ENCODE assay signal across 8 cellular contexts in genomic region chr14:44960646-44961045, GRCh38. TPM values are rescaled to one million over a fixed set of nuclear protein-coding genes. Genes with fewer than 3 reads are reported as not detected.
DNase-seq lines count a peak whose midpoint lies in the region; ATAC-seq and TF ChIP-seq lines count a peak whose summit lies in the region.

No MANE protein-coding gene starts in this region.

- H3K27ac ChIP-seq in RWPE1, result peak overlapping the region; percentile 92; the same call in 1 of the 2 replicates
- peak overlapping the region; percentile 67 for H3K27ac ChIP-seq in foreskin keratinocyte
- H3K27ac ChIP-seq in sigmoid colon, result peak overlapping the region; percentile 91 to 94 (median 92)

- H3K36me3 ChIP-seq in sigmoid colon, result no peaks in the 10 kb centered on the region

- CTCF ChIA-PET in RWPE1 (lab: Yijun Ruan, JAX), result no interaction called here

- in situ Hi-C loops in KBM-7 (cut with MboI; ENCODE audit: low pct_unique_long_range_greater_than_20kb, low sequenced_read_pairs), result no loop called here

- WGBS in sigmoid colon, 2 donors, result 3% methylated on average over 3 of the region's 3 CpGs

- no peaks in the 10 kb centered on the region for H3K9me3 ChIP-seq in sigmoid colon

- H3K27me3 ChIP-seq in foreskin keratinocyte (no peaks in the 10 kb centered on the region), sigmoid colon (no peaks in the 10 kb centered on the region)

- H3K4me3 ChIP-seq in GM12865 (ENCODE audit: low read depth, low read length) (peak overlapping the region; percentile 81), sigmoid colon (peak overlapping the region; percentile 59 to 86 (median 72))

- intact Hi-C loops in sigmoid colon (cut with DNase I), result loop anchor here (1.0 to 5.0 kb wide), 3 partner anchors 48 to 174 kb away; partner anchors contain the start of gene FKBP3

- POLR2A ChIA-PET in RWPE1 (lab: Yijun Ruan, JAX; ENCODE audit: low non-redundant PET), result interaction anchor here (0.6 kb wide), 1 partner anchor 296 kb away, joined by 4 read pairs; no protein-coding TSS in a partner anchor

- TF ChIP-seq POLR2A in sigmoid colon (IDR thresholded peaks at IDR 0.05), result no peak

- H3K4me1 ChIP-seq in foreskin keratinocyte, result peaks cover 18% of the 10 kb centered on the region
- peaks cover 0 to 56% (median 45%) of the 10 kb centered on the region in 4 donors for H3K4me1 ChIP-seq in sigmoid colon

- ATAC-seq in foreskin keratinocyte, result no peak

- TF ChIP-seq CTCF in GM12865 (IDR thresholded peaks at IDR 0.05; ENCODE audit: insufficient read depth, low read depth, low read length, missing control alignments) (no peak), RWPE1 (conservative IDR thresholded peaks at IDR 0.05; ENCODE audit: low read depth) (no peak), foreskin keratinocyte (conservative IDR thresholded peaks at IDR 0.05) (no peak), sigmoid colon (IDR thresholded peaks at IDR 0.05) (no peak)

- no peak for TF ChIP-seq EP300 in sigmoid colon (IDR thresholded peaks at IDR 0.05)

- DNase-seq in GM12865 (ENCODE audit: low read depth) (no peak), RWPE1 (ENCODE audit: low spot score) (no peak), foreskin keratinocyte (no peak), sigmoid colon (no peak), SK-N-DZ (ENCODE audit: low spot score) (no peak), NCI-H748 (lab: John Stamatoyannopoulos, UW; ENCODE audit: unreplicated experiment) (no peak), KBM-7 (no peak), anterior cingulate cortex (lab: John Stamatoyannopoulos, UW) (no peak)

RNA-seq across cellular contexts. Expression of gene KLHL28, which starts 1.1 kb away (rescaled TPM):
- total RNA-seq in foreskin keratinocyte (5.4 and 6.4 TPM in 2 replicates), sigmoid colon (10 to 100 TPM in 2 of 4 donors, 1 to 10 TPM in 2; 9.0 to 16.5 (median 11.3) TPM)
- polyA plus RNA-seq in foreskin keratinocyte (1.2 and 1.4 TPM in 2 replicates), sigmoid colon (1 to 10 TPM; 3.0 to 4.0 (median 3.9) TPM)
- polyA plus RNA-seq in SK-N-DZ (2014; cell fraction: cytosol; rRNA removed), result 6.1 and 6.7 TPM in 2 replicates
- 2.7 and 4.4 TPM in 2 replicates for polyA plus RNA-seq in SK-N-DZ (2014; cell fraction: nucleus; rRNA removed)

RNA-seq across cellular contexts. Expression of gene TOGARAM1, which starts 1.3 kb away (rescaled TPM):
- 6.9 and 7.4 TPM in 2 replicates for total RNA-seq in foreskin keratinocyte
- 1.7 and 2.4 TPM in 2 replicates for polyA plus RNA-seq in foreskin keratinocyte
- 10 to 100 TPM; 14.3 to 27.1 (median 19.8) TPM for total RNA-seq in sigmoid colon
- 1 to 10 TPM; 2.8 to 4.9 (median 3.0) TPM for polyA plus RNA-seq in sigmoid colon
- 10.3 and 13.4 TPM in 2 replicates for polyA plus RNA-seq in SK-N-DZ (2014; cell fraction: cytosol; rRNA removed)
- 13.3 and 18.3 TPM in 2 replicates for polyA plus RNA-seq in SK-N-DZ (2014; cell fraction: nucleus; rRNA removed)
